Comparison of ENCODE assay signal across 21 cellular contexts in genomic region chr14:99348816-99349609, GRCh38.
DNase-seq lines count a peak whose midpoint lies in the region; ATAC-seq, FAIRE-seq and TF ChIP-seq lines count a peak whose summit lies in the region.
"Had no signal": no experiment of that assay in that cellular context is flagged by ENCODE, and none has a peak within 500 bp of the region (broad histone marks: within the 10 kb centered on the region; RNA-seq: fewer than 3 reads in every experiment).

No MANE protein-coding gene starts in this region.

- WGBS in GM23248 (ENCODE audit: low coverage in 1 of 2, low lambda C conversion rate in 2 of 2, missing lambda C conversion rate in 2 of 2), 2 experiments = 42% methylated on average over 16 to 18 of the region's 18 CpGs
- WGBS in pancreas, 2 donors = 75 to 78% methylated on average over 18 of the region's 18 CpGs

- H3K27me3 ChIP-seq in GM23248 (replicated peaks; ENCODE audit: insufficient read depth) (peaks cover 4% of the 10 kb centered on the region), RWPE2 (ENCODE audit: insufficient read depth, poor library complexity, severe bottlenecking) (no peaks in the 10 kb centered on the region), pancreas (no peaks in the 10 kb centered on the region)
- H3K27me3 ChIP-seq: BE2C, thyroid gland had no signal

- H3K36me3 Mint-ChIP-seq in activated CD8-positive, alpha-beta memory T cell treated with anti-CD3 and anti-CD28 coated beads, Interleukin-2, amount 10 ng/mL, durations not matched to agents 7 days and 5 days = no peaks in the 10 kb centered on the region

- DNase-seq in D341Med (ENCODE audit: low spot score) = peak; percentile 49
- peak; percentile 35 for DNase-seq in GM23248
- peak; percentile 44 for DNase-seq in RWPE2 (ENCODE audit: low spot score)
- peak in 4 of 6 donors; percentile 57 to 77 (median 73) for DNase-seq in pancreas
- DNase-seq in activated CD8-positive, alpha-beta memory T cell treated with anti-CD3 and anti-CD28 coated beads, Interleukin-2, amount 10 ng/mL, durations not matched to agents 7 days and 5 days = no peak
- no peak for DNase-seq in NCI-H187 (lab: John Stamatoyannopoulos, UW)
- no peak for DNase-seq in H54 (ENCODE audit: insufficient read length, low spot score)
- DNase-seq: activated CD4-positive, alpha-beta T cell treated with anti-CD3 and anti-CD28 coated beads, Interleukin-2, amount 50 U/mL, for 4 hours; activated naive CD4-positive, alpha-beta T cell treated with anti-CD3 and anti-CD28 coated beads, Interleukin-2, amount 50 U/mL, for 16 hours; activated T-cell treated with anti-CD3 and anti-CD28 coated beads, Interleukin-2, amount 50 U/mL, for 1 hour; BE2C; effector memory CD8-positive, alpha-beta T cell; GDM1; H9; heart left ventricle; NCI-H146; NCI-H510A; SHP77; stimulated activated CD4-positive, alpha-beta T cell treated with anti-CD3 and anti-CD28 coated beads, Interleukin-15, amount 100 ng/mL, for 24 hours; thyroid gland had no signal

- ATAC-seq in RWPE2 (ENCODE audit: low read depth) (no peak), pancreas (peak; percentile 46 to 73 (median 57))
- no peak for ATAC-seq in activated CD8-positive, alpha-beta memory T cell treated with anti-CD3 and anti-CD28 coated beads, Interleukin-2, amount 10 ng/mL, durations not matched to agents 7 days and 5 days
- ATAC-seq: effector memory CD8-positive, alpha-beta T cell; heart left ventricle had no signal

- no peak for FAIRE-seq in pancreas (lab: Jason Lieb, UNC)
- no peak for FAIRE-seq in H54 (lab: Jason Lieb, UNC)
- FAIRE-seq: astrocyte had no signal

- H3K9ac ChIP-seq in GM23248 = no peak overlapping the region

- H3K4me1 Mint-ChIP-seq in activated CD8-positive, alpha-beta memory T cell treated with anti-CD3 and anti-CD28 coated beads, Interleukin-2, amount 10 ng/mL, durations not matched to agents 7 days and 5 days = no peaks in the 10 kb centered on the region

- no peak overlapping the region for H3K4me2 ChIP-seq in GM23248 (ENCODE audit: unreplicated experiment)

- no peaks in the 10 kb centered on the region for H3K9me3 Mint-ChIP-seq in activated CD8-positive, alpha-beta memory T cell treated with anti-CD3 and anti-CD28 coated beads, Interleukin-2, amount 10 ng/mL, durations not matched to agents 7 days and 5 days (ENCODE audit: low read depth)
- H3K9me3 Mint-ChIP-seq: effector memory CD8-positive, alpha-beta T cell; H9 had no signal

- no peaks in the 10 kb centered on the region for H3K9me3 ChIP-seq in GM23248 (ENCODE audit: low read depth)
- no peaks in the 10 kb centered on the region for H3K9me3 ChIP-seq in RWPE2 (ENCODE audit: severe bottlenecking)
- H3K9me3 ChIP-seq in pancreas = no peaks in the 10 kb centered on the region
- H3K9me3 ChIP-seq: BE2C, heart left ventricle, thyroid gland had no signal

- no peak overlapping the region for H3K4me3 Mint-ChIP-seq in activated CD8-positive, alpha-beta memory T cell treated with anti-CD3 and anti-CD28 coated beads, Interleukin-2, amount 10 ng/mL, durations not matched to agents 7 days and 5 days
- H3K4me3 Mint-ChIP-seq: effector memory CD8-positive, alpha-beta T cell; H9 had no signal

- no peaks in the 10 kb centered on the region for H3K4me1 ChIP-seq in GM23248 (ENCODE audit: insufficient read depth)
- H3K4me1 ChIP-seq in RWPE2 (ENCODE audit: insufficient read depth, poor library complexity, severe bottlenecking) = no peaks in the 10 kb centered on the region
- peaks cover 0 to 7% (median 6%) of the 10 kb centered on the region in 3 donors for H3K4me1 ChIP-seq in pancreas
- H3K4me1 ChIP-seq: BE2C, heart left ventricle, thyroid gland had no signal

- H3K27ac Mint-ChIP-seq in activated CD8-positive, alpha-beta memory T cell treated with anti-CD3 and anti-CD28 coated beads, Interleukin-2, amount 10 ng/mL, durations not matched to agents 7 days and 5 days = no peak overlapping the region

- H3K36me3 ChIP-seq in GM23248 (ENCODE audit: low read depth) = no peaks in the 10 kb centered on the region
- no peaks in the 10 kb centered on the region for H3K36me3 ChIP-seq in RWPE2 (ENCODE audit: low read depth)
- H3K36me3 ChIP-seq in pancreas = no peaks in the 10 kb centered on the region
- H3K36me3 ChIP-seq: BE2C, heart left ventricle, thyroid gland had no signal

- H3K9me2 ChIP-seq in GM23248 (ENCODE audit: insufficient read depth) = no peaks in the 10 kb centered on the region

- H3K79me2 ChIP-seq in GM23248 (ENCODE audit: insufficient read depth) = no peaks in the 10 kb centered on the region

- H3K27ac ChIP-seq in GM23248 (no peak overlapping the region), RWPE2 (ENCODE audit: poor library complexity, severe bottlenecking) (no peak overlapping the region), pancreas (no peak overlapping the region)
- H3K27ac ChIP-seq: heart left ventricle, thyroid gland had no signal

- H4K20me1 ChIP-seq in GM23248 (ENCODE audit: insufficient read depth) = no peaks in the 10 kb centered on the region

- H2AFZ ChIP-seq in GM23248 = no peak overlapping the region

- CTCF ChIA-PET in activated CD8-positive, alpha-beta memory T cell treated with anti-CD3 and anti-CD28 coated beads, Interleukin-2, amount 10 ng/mL, durations not matched to agents 7 days and 5 days (lab: Charles Lee) = no interaction called here

- in situ Hi-C loops in GM23248 (cut with MboI) = no loop called here

- H3K27me3 Mint-ChIP-seq in activated CD8-positive, alpha-beta memory T cell treated with anti-CD3 and anti-CD28 coated beads, Interleukin-2, amount 10 ng/mL, durations not matched to agents 7 days and 5 days = peaks cover 7% of the 10 kb centered on the region

- intact Hi-C loops in pancreas (cut with DNase I) = no loop called here

- TF ChIP-seq POLR2A in H54 (IDR thresholded peaks at IDR 0.05; ENCODE audit: low read depth, low read length) = no peak

- no peak for TF ChIP-seq CTCF in RWPE2 (IDR thresholded peaks at IDR 0.05; ENCODE audit: poor library complexity, severe bottlenecking)
- no peak for TF ChIP-seq CTCF in pancreas (IDR thresholded peaks at IDR 0.05)

- no peaks in the 10 kb centered on the region for H3F3A ChIP-seq in GM23248 (ENCODE audit: insufficient read depth)

- no peak overlapping the region for H3K4me3 ChIP-seq in GM23248
- H3K4me3 ChIP-seq in RWPE2 (ENCODE audit: severe bottlenecking) = no peak overlapping the region
- H3K4me3 ChIP-seq in pancreas = no peak overlapping the region
- H3K4me3 ChIP-seq: heart left ventricle, thyroid gland had no signal

Comparison
In these comparisons a context has a peak if more than half of its experiments do, and no peak if none do; other contexts are left out.
1. DNase-seq: peak in D341Med (single experiment), GM23248 (single experiment), RWPE2 (single experiment) and pancreas (4 of 6); none in activated CD8-positive, alpha-beta memory T cell treated with anti-CD3 and anti-CD28 coated beads, Interleukin-2, amount 10 ng/mL, durations not matched to agents 7 days and 5 days (single experiment), NCI-H187 (0 of 2) and H54 (single experiment).
2. ATAC-seq: peak in pancreas (4 of 4); none in RWPE2 (single experiment) and activated CD8-positive, alpha-beta memory T cell treated with anti-CD3 and anti-CD28 coated beads, Interleukin-2, amount 10 ng/mL, durations not matched to agents 7 days and 5 days (single experiment).